In the genomic region with DNA sequence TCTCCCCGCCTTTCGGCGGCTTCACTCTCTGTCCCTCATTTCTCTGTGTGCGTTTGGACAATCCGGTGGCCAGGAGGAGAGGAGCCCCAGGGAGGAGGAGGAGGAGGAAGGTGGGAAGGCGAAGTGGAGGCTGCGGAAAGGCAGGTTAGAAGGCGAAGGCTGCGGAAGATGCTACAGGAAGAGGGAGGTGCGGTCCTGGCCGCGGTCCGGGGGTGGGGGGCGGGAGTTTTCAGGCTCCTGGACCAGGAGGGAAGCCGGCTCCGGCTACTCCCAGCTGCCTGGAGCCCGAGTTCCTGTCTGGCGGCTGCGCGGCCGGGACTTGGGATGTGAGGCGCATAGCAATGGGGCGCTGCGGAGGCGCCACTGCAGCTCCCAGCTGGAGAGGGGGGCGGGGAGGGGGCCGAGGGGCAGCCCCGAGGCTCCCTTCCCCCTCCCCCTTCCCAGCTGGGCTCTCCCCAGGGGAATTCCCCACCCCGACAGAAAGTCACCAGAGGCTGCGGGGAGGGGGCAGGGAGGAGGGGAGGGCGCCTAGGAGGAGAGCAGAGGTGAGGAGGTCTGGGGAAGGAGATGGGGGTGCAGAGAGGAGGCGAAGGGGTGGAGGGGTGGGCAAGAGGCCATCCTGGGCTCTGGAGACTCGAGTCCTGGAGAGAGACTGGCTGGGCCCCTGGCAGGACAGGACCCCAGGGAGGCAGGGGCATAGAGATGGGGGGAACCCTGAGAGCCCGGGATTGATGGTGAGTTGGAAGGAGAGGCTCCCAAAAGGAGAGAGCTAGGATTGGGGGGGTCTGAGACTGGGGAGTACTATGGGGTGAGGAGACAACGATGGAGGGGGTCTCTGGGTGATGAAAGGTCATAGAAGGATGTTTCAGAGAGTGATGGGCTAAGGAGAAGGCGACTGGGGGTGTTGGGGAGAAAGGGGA, we compare ENCODE assay signal across 11 cellular contexts. TPM values are rescaled to one million over a fixed set of nuclear protein-coding genes. Genes with fewer than 3 reads are reported as not detected.
DNase-seq lines count a peak whose midpoint lies in the region; ATAC-seq, FAIRE-seq and TF ChIP-seq lines count a peak whose summit lies in the region.
"Had no signal": no experiment of that assay in that cellular context is flagged by ENCODE, and none has a peak within 500 bp of the region (broad histone marks: within the 10 kb centered on the region; RNA-seq: fewer than 3 reads in every experiment).

No MANE protein-coding gene starts in this region.

- no peak overlapping the region for H3K27ac Mint-ChIP-seq in nephron progenitor cell

- CTCF ChIA-PET in A549 (lab: Yijun Ruan, JAX), result interaction anchor here (1.5 to 1.7 kb wide), 2 partner anchors 10 to 28 kb away, joined by 4 to 23 read pairs; no protein-coding TSS in a partner anchor

- no peak for TF ChIP-seq EP300 in A549 (IDR thresholded peaks at IDR 0.05)

- in situ Hi-C loops in GM13976 (cut with MboI; ENCODE audit: low sequenced_read_pairs, unreplicated experiment), result no loop called here

- H3K9me3 Mint-ChIP-seq in nephron progenitor cell, result no peaks in the 10 kb centered on the region

- FAIRE-seq in A549 (lab: Jason Lieb, UNC), result no peak
- FAIRE-seq in GM19239 (lab: Jason Lieb, UNC), result no peak

- H3K36me3 Mint-ChIP-seq in nephron progenitor cell (ENCODE audit: low read depth), result no peaks in the 10 kb centered on the region

- no peak for TF ChIP-seq POLR2A in A549 (IDR thresholded peaks at IDR 0.05; ENCODE audit: low read length)

- DNase-seq in A549 (ENCODE audit: low read depth in 1 of 2, low spot score in 1 of 2), result no peak
- DNase-seq in GM13976 (ENCODE audit: low spot score), result peak; percentile 75
- DNase-seq in astrocyte of the hippocampus (ENCODE audit: low read depth, low spot score), result peak; percentile 59
- DNase-seq in nephron progenitor cell, result peak; percentile 57
- no peak for DNase-seq in activated CD4-positive, CD25-positive, alpha-beta regulatory T cell treated with anti-CD3 and anti-CD28 coated beads, Interleukin-2, amount 50 U/mL, for 72 hours
- no peak for DNase-seq in NCI-H446 (lab: John Stamatoyannopoulos, UW)
- DNase-seq in GM19239 (ENCODE audit: insufficient read length, low spot score), result no peak
- DNase-seq in NCI-H1105 (lab: John Stamatoyannopoulos, UW), result no peak
- DNase-seq: cortex of kidney, NCI-H187, RPMI8226 had no signal

- H3K27ac ChIP-seq in A549, result no peak overlapping the region

- WGBS in A549 (ENCODE audit: missing lambda C conversion rate), result 10% methylated on average over 24 of the region's 36 CpGs

- peaks cover 51% of the 10 kb centered on the region for H3K4me1 Mint-ChIP-seq in nephron progenitor cell

- peak overlapping the region; percentile 79 for H3K4me3 Mint-ChIP-seq in nephron progenitor cell

- H3K4me1 ChIP-seq in A549, result peaks cover 19% of the 10 kb centered on the region

- no peaks in the 10 kb centered on the region for H3K9me3 ChIP-seq in A549

- peak overlapping the region; percentile 31 for H3K4me2 ChIP-seq in A549

- H3K4me3 ChIP-seq in A549, result peak overlapping the region; percentile 55; the same call in 2 of the 3 replicates

- POLR2A ChIA-PET in A549 (lab: Yijun Ruan, JAX), result no interaction called here

- no peak for TF ChIP-seq CTCF in A549 (IDR thresholded peaks at IDR 0.05)
- TF ChIP-seq CTCF in GM13976 (IDR thresholded peaks at IDR 0.05; ENCODE audit: borderline replicate concordance, control extremely low read depth, extremely low read depth, insufficient read depth, missing control alignments), result no peak
- TF ChIP-seq CTCF in nephron progenitor cell (IDR thresholded peaks at IDR 0.05), result no peak

- no peak for TF ChIP-seq RAD21 in A549 (conservative IDR thresholded peaks at IDR 0.05 in 1 of 2, IDR thresholded peaks at IDR 0.05 in 1 of 2)

- peak; percentile 17 to 31; a peak in 3 of 6 replicates for ATAC-seq in A549

- peaks cover 91% of the 10 kb centered on the region for H3K27me3 Mint-ChIP-seq in nephron progenitor cell (ENCODE audit: low read depth, poor library complexity)

TF ChIP-seq in A549, 52 proteins besides CTCF, POLR2A, EP300 and RAD21:
- TF ChIP-seq CBX8 (IDR thresholded peaks at IDR 0.05), result no peak
- TF ChIP-seq HOXA7 (CRISPR knock-in tag; IDR thresholded peaks at IDR 0.05), result no peak
- TF ChIP-seq, protein P1, sequence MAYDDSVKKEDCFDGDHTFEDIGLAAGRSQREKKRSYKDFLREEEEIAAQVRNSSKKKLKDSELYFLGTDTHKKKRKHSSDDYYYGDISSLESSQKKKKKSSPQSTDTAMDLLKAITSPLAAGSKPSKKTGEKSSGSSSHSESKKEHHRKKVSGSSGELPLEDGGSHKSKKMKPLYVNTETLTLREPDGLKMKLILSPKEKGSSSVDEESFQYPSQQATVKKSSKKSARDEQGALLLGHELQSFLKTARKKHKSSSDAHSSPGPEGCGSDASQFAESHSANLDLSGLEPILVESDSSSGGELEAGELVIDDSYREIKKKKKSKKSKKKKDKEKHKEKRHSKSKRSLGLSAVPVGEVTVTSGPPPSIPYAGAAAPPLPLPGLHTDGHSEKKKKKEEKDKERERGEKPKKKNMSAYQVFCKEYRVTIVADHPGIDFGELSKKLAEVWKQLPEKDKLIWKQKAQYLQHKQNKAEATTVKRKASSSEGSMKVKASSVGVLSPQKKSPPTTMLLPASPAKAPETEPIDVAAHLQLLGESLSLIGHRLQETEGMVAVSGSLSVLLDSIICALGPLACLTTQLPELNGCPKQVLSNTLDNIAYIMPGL (CRISPR knock-in tag; IDR thresholded peaks at IDR 0.05; ENCODE audit: borderline replicate concordance), result no peak
- TF ChIP-seq JUN (IDR thresholded peaks at IDR 0.05), result no peak
- TF ChIP-seq, protein P2, sequence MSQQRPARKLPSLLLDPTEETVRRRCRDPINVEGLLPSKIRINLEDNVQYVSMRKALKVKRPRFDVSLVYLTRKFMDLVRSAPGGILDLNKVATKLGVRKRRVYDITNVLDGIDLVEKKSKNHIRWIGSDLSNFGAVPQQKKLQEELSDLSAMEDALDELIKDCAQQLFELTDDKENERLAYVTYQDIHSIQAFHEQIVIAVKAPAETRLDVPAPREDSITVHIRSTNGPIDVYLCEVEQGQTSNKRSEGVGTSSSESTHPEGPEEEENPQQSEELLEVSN (IDR thresholded peaks at IDR 0.05; ENCODE audit: borderline replicate concordance, low read depth), result no peak
- no peak for TF ChIP-seq RARB (CRISPR knock-in tag; IDR thresholded peaks at IDR 0.05)
- no peak for TF ChIP-seq ZFP36 (IDR thresholded peaks at IDR 0.05; ENCODE audit: borderline replicate concordance, partially characterized antibody)
- no peak for TF ChIP-seq GATA3 (IDR thresholded peaks at IDR 0.05; ENCODE audit: borderline replicate concordance)

RNA-seq across cellular contexts. Expression of a gene that starts 2.0 kb away (rescaled TPM):
- polyA plus RNA-seq in A549 (2011; rRNA removed), result 0.49 and 0.54 TPM in 2 replicates
- polyA plus RNA-seq in A549 (2012; cell fraction: cytosol; rRNA removed), result 0.38 and 0.82 TPM in 2 replicates
- 0.62 and 1.2 TPM in 2 replicates for polyA plus RNA-seq in A549 (2012; cell fraction: nucleus; rRNA removed)
- 0.67 to 1.2 TPM (median 0.97 TPM) in 3 replicates for polyA plus RNA-seq in A549 (2017; fragmentation: RNase III; extraction: RNeasy Plus Mini Kit Qiagen cat#74134 plus additional on column Dnase treatment)
- polyA minus RNA-seq in A549 (2011; rRNA and poly(A)+ RNA removed), result 0.44 and 0.45 TPM in 2 replicates

RNA-seq across cellular contexts. Expression of a gene that starts 52.5 kb away (rescaled TPM):
- polyA plus RNA-seq in A549 (2011; rRNA removed) (not detected in 2 replicates), A549 (2017; fragmentation: RNase III; extraction: RNeasy Plus Mini Kit Qiagen cat#74134 plus additional on column Dnase treatment) (not detected in 3 replicates)
- polyA plus RNA-seq in A549 (2012; cell fraction: cytosol; rRNA removed), result not detected in 2 replicates
- polyA plus RNA-seq in A549 (2012; cell fraction: nucleus; rRNA removed), result not detected in 2 replicates
- not detected in 2 replicates for polyA minus RNA-seq in A549 (2011; rRNA and poly(A)+ RNA removed)

RNA-seq across cellular contexts. Expression of a gene that starts 55.3 kb away (rescaled TPM):
- 19.3 and 24.2 TPM in 2 replicates for polyA plus RNA-seq in A549 (2011; rRNA removed)
- polyA plus RNA-seq in A549 (2012; cell fraction: cytosol; rRNA removed), result 113 and 164 TPM in 2 replicates
- 81.5 and 129 TPM in 2 replicates for polyA plus RNA-seq in A549 (2012; cell fraction: nucleus; rRNA removed)
- polyA plus RNA-seq in A549 (2017; fragmentation: RNase III; extraction: RNeasy Plus Mini Kit Qiagen cat#74134 plus additional on column Dnase treatment), result 55.5 to 62.4 TPM (median 61.7 TPM) in 3 replicates
- 4.8 and 5.6 TPM in 2 replicates for polyA minus RNA-seq in A549 (2011; rRNA and poly(A)+ RNA removed)

Comparison
In these comparisons a context has a peak if more than half of its experiments do, and no peak if none do; other contexts are left out.
1. DNase-seq: peak in GM13976 (single experiment), astrocyte of the hippocampus (single experiment) and nephron progenitor cell (single experiment); none in A549 (0 of 2), activated CD4-positive, CD25-positive, alpha-beta regulatory T cell treated with anti-CD3 and anti-CD28 coated beads, Interleukin-2, amount 50 U/mL, for 72 hours (single experiment), NCI-H446 (0 of 2), GM19239 (single experiment) and NCI-H1105 (single experiment).